32 cellular contexts compared by ENCODE assay signal in the genomic region with DNA sequence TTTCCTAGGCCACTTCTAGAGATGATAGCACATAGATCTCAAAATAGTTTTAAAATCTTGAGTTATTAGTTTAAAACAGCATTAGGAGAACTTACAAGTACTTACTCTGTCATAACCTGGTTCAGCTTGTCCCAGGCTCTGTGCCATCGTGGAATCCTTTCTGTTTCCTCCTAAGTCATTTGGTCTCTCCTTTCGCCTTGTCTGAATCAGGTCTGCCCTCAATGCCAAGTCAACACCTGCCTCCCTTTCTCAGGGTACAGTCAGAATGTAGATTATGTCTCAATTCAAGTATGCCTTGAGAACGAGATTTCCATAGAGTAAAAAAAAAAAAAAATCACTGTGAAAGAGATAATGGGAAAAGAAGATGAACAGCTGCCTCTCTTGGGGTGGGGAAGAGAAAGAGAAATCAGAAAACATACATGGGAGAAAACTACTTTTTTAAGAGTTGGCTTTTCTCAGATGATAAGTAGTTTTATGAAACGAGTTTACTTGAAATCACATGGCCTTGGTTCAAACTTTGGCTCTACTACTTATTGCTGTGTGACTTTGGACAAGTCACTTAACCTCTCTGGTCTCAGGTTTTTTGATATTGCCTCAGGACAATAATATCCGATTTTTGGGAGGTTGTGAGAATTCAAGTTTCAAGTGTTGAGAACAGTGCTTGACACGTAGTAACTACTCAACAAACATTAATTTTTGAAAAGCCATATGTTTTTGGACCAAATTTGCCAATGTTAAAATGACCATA.
"Had no signal": no experiment of that assay in that cellular context is flagged by ENCODE, and none has a peak within 500 bp of the region (broad histone marks: within the 10 kb centered on the region; RNA-seq: fewer than 3 reads in every experiment).

No MANE protein-coding gene starts in this region.

- H3K36me3 Mint-ChIP-seq: activated CD4-positive, alpha-beta memory T cell treated with anti-CD3 and anti-CD28 coated beads for 36 hours; activated naive CD4-positive, alpha-beta T cell treated with anti-CD3 and anti-CD28 coated beads, Interleukin-2, amount 10 ng/mL, durations not matched to agents 7 days and 5 days; activated naive CD8-positive, alpha-beta T cell had no signal

- H3K4me1 Mint-ChIP-seq: activated naive CD4-positive, alpha-beta T cell treated with anti-CD3 and anti-CD28 coated beads, Interleukin-2, amount 10 ng/mL, durations not matched to agents 7 days and 5 days; activated naive CD8-positive, alpha-beta T cell treated with anti-CD3 and anti-CD28 coated beads, Interleukin-2, amount 50 U/mL, for 24 hours had no signal

- H3K9me3 Mint-ChIP-seq: activated T-cell treated with anti-CD3 and anti-CD28 coated beads, Interleukin-2, amount 50 U/mL, for 4 hours had no signal

- ATAC-seq: activated naive CD8-positive, alpha-beta T cell treated with anti-CD3 and anti-CD28 coated beads, Interleukin-2, amount 50 U/mL, for 24 hours; activated T-cell treated with anti-CD3 and anti-CD28 coated beads, Interleukin-2, amount 50 U/mL, for 4 hours had no signal

- H3K4me3 Mint-ChIP-seq: activated CD4-positive, alpha-beta memory T cell treated with anti-CD3 and anti-CD28 coated beads for 36 hours; activated naive CD4-positive, alpha-beta T cell treated with anti-CD3 and anti-CD28 coated beads, Interleukin-2, amount 10 ng/mL, durations not matched to agents 7 days and 5 days; activated naive CD8-positive, alpha-beta T cell; activated naive CD8-positive, alpha-beta T cell treated with anti-CD3 and anti-CD28 coated beads, Interleukin-2, amount 50 U/mL, for 24 hours; activated T-cell treated with anti-CD3 and anti-CD28 coated beads, Interleukin-2, amount 50 U/mL, for 4 hours; WTC11 had no signal

- DNase-seq: activated CD4-positive, alpha-beta memory T cell treated with anti-CD3 and anti-CD28 coated beads for 36 hours; activated CD4-positive, alpha-beta T cell treated with anti-CD3 and anti-CD28 coated beads for 4 hours; activated CD4-positive, alpha-beta T cell treated with anti-CD3 and anti-CD28 coated beads, Interleukin-2, amount 50 U/mL, for 1 hour; activated CD4-positive, CD25-positive, alpha-beta regulatory T cell treated with anti-CD3 and anti-CD28 coated beads, Interleukin-2, amount 50 U/mL, for 72 hours; activated CD8-positive, alpha-beta memory T cell treated with anti-CD3 and anti-CD28 coated beads, Interleukin-2, amount 50 U/mL, for 4 hours; activated effector memory CD4-positive, alpha-beta T cell treated with Interleukin-2 at 50 U/mL for 16 hours; activated naive CD4-positive, alpha-beta T cell treated with anti-CD3 and anti-CD28 coated beads, Interleukin-2, amount 10 ng/mL, durations not matched to agents 7 days and 5 days; activated naive CD8-positive, alpha-beta T cell treated with anti-CD3 and anti-CD28 coated beads, Interleukin-2, amount 50 U/mL, for 24 hours; activated T-cell treated with anti-CD3 and anti-CD28 coated beads for 4 hours; activated T-cell treated with anti-CD3 and anti-CD28 coated beads, Interleukin-2, amount 50 U/mL, for 4 hours; anterior cingulate cortex; brain microvascular endothelial cell; NCI-H187; NCI-H2029 treated with DMSO at 0.1 percent for 48 hours; NCI-H2107; NCI-H2171; NCI-H510A; NCI-H526; NCI-H748 treated with DMSO at 0.1 percent for 48 hours; NK-92 treated with Interleukin-12 subunit alpha and Interleukin-12 subunit beta, amount 100 ng/mL, for 24 hours; Right ventricle myocardium superior; SW 1271; T-helper 1 cell; T-helper 2 cell; T-helper 9 cell had no signal

- H3K27me3 Mint-ChIP-seq: activated naive CD8-positive, alpha-beta T cell treated with anti-CD3 and anti-CD28 coated beads, Interleukin-2, amount 50 U/mL, for 24 hours had no signal

- H3K4me2 ChIP-seq: KMS-11 had no signal

- H3K27ac Mint-ChIP-seq: activated CD4-positive, alpha-beta memory T cell treated with anti-CD3 and anti-CD28 coated beads for 36 hours; activated naive CD4-positive, alpha-beta T cell treated with anti-CD3 and anti-CD28 coated beads, Interleukin-2, amount 10 ng/mL, durations not matched to agents 7 days and 5 days; activated naive CD8-positive, alpha-beta T cell; activated naive CD8-positive, alpha-beta T cell treated with anti-CD3 and anti-CD28 coated beads, Interleukin-2, amount 50 U/mL, for 24 hours; WTC11 had no signal

- H3K9ac ChIP-seq: KMS-11 had no signal

- H3K27me3 ChIP-seq: brain microvascular endothelial cell had no signal

- H3K4me3 ChIP-seq: PC-9 had no signal

- H2AFZ ChIP-seq: PC-9 had no signal

- H3K36me3 ChIP-seq: brain microvascular endothelial cell had no signal

- H3K27ac ChIP-seq: brain microvascular endothelial cell, KMS-11, PC-9, RWPE1 had no signal

- FAIRE-seq: RCC 7860, TTC549 had no signal
